9 cellular contexts compared by ENCODE assay signal in the genomic region with DNA sequence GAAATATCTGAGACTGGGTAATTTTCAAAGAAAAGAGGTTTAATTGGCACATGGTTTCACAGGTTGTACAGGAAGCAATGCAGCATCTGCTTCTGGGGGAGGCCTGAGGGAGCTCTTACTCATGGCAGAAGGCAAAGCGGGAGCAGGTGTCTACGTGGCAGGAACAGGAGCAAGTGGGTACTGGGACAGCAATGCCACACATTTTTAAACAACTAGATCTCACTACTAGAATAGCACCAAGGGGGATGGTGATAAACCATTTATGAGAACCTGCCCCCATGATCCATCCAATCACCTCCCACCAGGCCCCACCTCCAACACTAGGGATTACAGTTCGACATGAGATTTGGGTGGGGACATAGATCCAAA. TPM values are rescaled to one million over a fixed set of nuclear protein-coding genes. Genes with fewer than 3 reads are reported as not detected.
DNase-seq lines count a peak whose midpoint lies in the region; ATAC-seq, FAIRE-seq and TF ChIP-seq lines count a peak whose summit lies in the region.
"Had no signal": no experiment of that assay in that cellular context is flagged by ENCODE, and none has a peak within 500 bp of the region (broad histone marks: within the 10 kb centered on the region; RNA-seq: fewer than 3 reads in every experiment).

No MANE protein-coding gene starts in this region.

- 89% methylated on average over 3 of the region's 3 CpGs for WGBS in mesenchymal stem cell
- 78 to 91% methylated on average over 3 of the region's 3 CpGs for WGBS in thyroid gland, 2 donors

- no peak overlapping the region for H3K4me2 ChIP-seq in mesenchymal stem cell (ENCODE audit: low read length, poor library complexity, severe bottlenecking)

- no peaks in the 10 kb centered on the region for H3K4me1 ChIP-seq in mesenchymal stem cell (ENCODE audit: control insufficient read depth, insufficient read depth, low read depth, low read length)
- peaks cover 3 to 4% of the 10 kb centered on the region in 2 donors for H3K4me1 ChIP-seq in thyroid gland
- H3K4me1 ChIP-seq in HAP-1, result peaks cover 25% of the 10 kb centered on the region

- peak; percentile 51 for FAIRE-seq in GM18507 (lab: Jason Lieb, UNC)

- H4K91ac ChIP-seq in mesenchymal stem cell (ENCODE audit: low read length), result no peak overlapping the region

- no peak for TF ChIP-seq POLR2A in thyroid gland (IDR thresholded peaks at IDR 0.05)

- no peak for DNase-seq in GM18507 (ENCODE audit: extremely low spot score, insufficient read length, low read depth)
- DNase-seq in OCI-M1 (lab: John Stamatoyannopoulos, UW), result peak; percentile 56
- no peak for DNase-seq in mesenchymal stem cell
- no peak for DNase-seq in DMS79 treated with DMSO at 0.1 percent for 48 hours (lab: John Stamatoyannopoulos, UW)
- DNase-seq in thyroid gland, result no peak
- no peak for DNase-seq in HAP-1 (ENCODE audit: low spot score in 2 of 2)
- DNase-seq: NCI-H446 had no signal

- peak overlapping the region; percentile 61 for H3K9ac ChIP-seq in mesenchymal stem cell (ENCODE audit: low read length)

- H2AFZ ChIP-seq in mesenchymal stem cell (ENCODE audit: low read depth, low read length), result no peak overlapping the region

- no peak overlapping the region for H3K18ac ChIP-seq in mesenchymal stem cell (ENCODE audit: low read depth in 1 of 2, low read length in 2 of 2)

- no peak overlapping the region for H3K14ac ChIP-seq in mesenchymal stem cell (ENCODE audit: low read length in 2 of 2)

- H3K27ac ChIP-seq in mesenchymal stem cell (ENCODE audit: low read length, poor library complexity, severe bottlenecking) (no peak overlapping the region), thyroid gland (no peak overlapping the region)

- H3K79me1 ChIP-seq in mesenchymal stem cell (replicated peaks; ENCODE audit: low read length, poor library complexity, severe bottlenecking), result no peaks in the 10 kb centered on the region

- H2BK5ac ChIP-seq in mesenchymal stem cell (ENCODE audit: low read depth, low read length, poor library complexity, severe bottlenecking), result no peak overlapping the region

- H3K4me3 ChIP-seq in mesenchymal stem cell (ENCODE audit: insufficient read depth in 1 of 2, low read depth in 1 of 2, low read length in 2 of 2) (peak overlapping the region in 1 of 2 experiments; percentile 25), thyroid gland (replicated peaks in 1 of 3) (no peak overlapping the region), HAP-1 (no peak overlapping the region)

- H3K9me3 ChIP-seq in mesenchymal stem cell (ENCODE audit: control insufficient read depth, low read length) (no peaks in the 10 kb centered on the region), thyroid gland (no peaks in the 10 kb centered on the region), HAP-1 (no peaks in the 10 kb centered on the region)

- no peak for TF ChIP-seq CTCF in thyroid gland (IDR thresholded peaks at IDR 0.05)

- H3K27me3 ChIP-seq in mesenchymal stem cell (ENCODE audit: control insufficient read depth in 1 of 2, insufficient read depth in 1 of 2, low read length in 2 of 2) (no peaks in the 10 kb centered on the region), thyroid gland (no peaks in the 10 kb centered on the region), HAP-1 (ENCODE audit: low read depth) (no peaks in the 10 kb centered on the region; the same call in 1 of the 2 replicates)

- H4K8ac ChIP-seq in mesenchymal stem cell (ENCODE audit: low read length), result no peak overlapping the region

- in situ Hi-C loops in HAP-1 (cut with MboI; ENCODE audit: low sequenced_read_pairs), result loop anchor here (10.0 kb wide), 1 partner anchor 273 kb away; no protein-coding TSS in a partner anchor

- no peak overlapping the region for H2BK120ac ChIP-seq in mesenchymal stem cell (ENCODE audit: low read depth, low read length)

- ATAC-seq in GM21619 (IDR thresholded peaks at IDR 0.05; ENCODE audit: unreplicated experiment) (peak; percentile 34), GM21360 (IDR thresholded peaks at IDR 0.05; ENCODE audit: unreplicated experiment) (no peak)

- H3K23ac ChIP-seq in mesenchymal stem cell (ENCODE audit: low read length in 2 of 2), result no peak overlapping the region

- intact Hi-C loops in thyroid gland (cut with DNase I), result no loop called here

- no peak overlapping the region for H2AK5ac ChIP-seq in mesenchymal stem cell (ENCODE audit: low read length, severe bottlenecking)

- no peak overlapping the region for H2BK15ac ChIP-seq in mesenchymal stem cell (ENCODE audit: low read depth, poor library complexity, severe bottlenecking)

- no peak overlapping the region for H2BK12ac ChIP-seq in mesenchymal stem cell (ENCODE audit: low read length in 2 of 2)

- H3K4ac ChIP-seq in mesenchymal stem cell (ENCODE audit: low read depth in 1 of 2, low read length in 2 of 2), result no peak overlapping the region

- H3K36me3 ChIP-seq in mesenchymal stem cell (ENCODE audit: control insufficient read depth in 1 of 2, insufficient read depth in 2 of 2, low read depth in 1 of 2, low read length in 2 of 2), result no peaks in the 10 kb centered on the region
- no peaks in the 10 kb centered on the region for H3K36me3 ChIP-seq in thyroid gland
- H3K36me3 ChIP-seq in HAP-1 (replicated peaks), result no peaks in the 10 kb centered on the region

RNA-seq across cellular contexts. Expression of gene HOMER1, which starts 47.6 kb away (rescaled TPM):
- 23.2 TPM for polyA plus RNA-seq in mesenchymal stem cell (2013, experiment 1 of 2)
- 20.9 TPM for polyA plus RNA-seq in mesenchymal stem cell (2013, experiment 2 of 2)
- total RNA-seq in thyroid gland, result 10 to 100 TPM; 26.1 to 42.9 (median 37.9) TPM

RNA-seq across cellular contexts. Expression of gene TENT2, which starts 50.7 kb away (rescaled TPM):
- polyA plus RNA-seq in mesenchymal stem cell (2013, experiment 1 of 2), result 23.4 TPM
- polyA plus RNA-seq in mesenchymal stem cell (2013, experiment 2 of 2), result 24.4 TPM
- total RNA-seq in thyroid gland, result 100 to 1,000 TPM in 1 of 4 donors, 10 to 100 TPM in 3; 83.6 to 116 (median 95.7) TPM
